34 cellular contexts compared by ENCODE assay signal in genomic region chr3:59726279-59726678, GRCh38.
DNase-seq lines count a peak whose midpoint lies in the region; ATAC-seq, FAIRE-seq and TF ChIP-seq lines count a peak whose summit lies in the region.
"Had no signal": no experiment of that assay in that cellular context is flagged by ENCODE, and none has a peak within 500 bp of the region (broad histone marks: within the 10 kb centered on the region; RNA-seq: fewer than 3 reads in every experiment).

No MANE protein-coding gene starts in this region.

- no peak overlapping the region for H3K4me3 Mint-ChIP-seq in activated CD8-positive, alpha-beta T cell treated with anti-CD3 and anti-CD28 coated beads for 36 hours
- H3K4me3 Mint-ChIP-seq in activated CD8-positive, alpha-beta T cell treated with anti-CD3 and anti-CD28 coated beads, Interleukin-2, amount 10 ng/mL, durations not matched to agents 7 days and 5 days = no peak overlapping the region
- H3K4me3 Mint-ChIP-seq: activated T-cell treated with anti-CD3 and anti-CD28 coated beads, Interleukin-2, amount 50 U/mL, for 4 hours; neural progenitor cell; stimulated activated memory B cell treated with anti-CD40 and anti-IgM and Interleukin-4, amounts not matched to agents 10 μg/mL and 1 μg/mL and 100 μg/mL, for 72 hours; T-helper 1 cell treated with Interleukin-12 subunit alpha and Interleukin-12 subunit beta and Interleukin-4 antibody, amounts not matched to agents 30 μg/mL and 1 μg/mL, for 36 hours had no signal

- no peaks in the 10 kb centered on the region for H3K36me3 ChIP-seq in bronchial epithelial cell (ENCODE audit: control insufficient read depth, insufficient read depth, low read length)
- H3K36me3 ChIP-seq: heart right ventricle, neural progenitor cell, right atrium auricular region, suprapubic skin had no signal

- FAIRE-seq in bronchial epithelial cell (lab: Jason Lieb, UNC) = no peak
- FAIRE-seq: A204.1, endometrium, frontal cortex, GM18507, GM19239, HepG2, kidney, TTC549 had no signal

- intact Hi-C loops in activated CD8-positive, alpha-beta T cell treated with anti-CD3 and anti-CD28 coated beads for 36 hours (cut with micrococcal nuclease) = no loop called here

- H3K4me1 Mint-ChIP-seq in activated CD8-positive, alpha-beta T cell treated with anti-CD3 and anti-CD28 coated beads for 36 hours (ENCODE audit: low read depth) = peaks cover 10% of the 10 kb centered on the region
- peaks cover 33% of the 10 kb centered on the region for H3K4me1 Mint-ChIP-seq in activated CD8-positive, alpha-beta T cell treated with anti-CD3 and anti-CD28 coated beads, Interleukin-2, amount 10 ng/mL, durations not matched to agents 7 days and 5 days (ENCODE audit: low read depth)
- H3K4me1 Mint-ChIP-seq: neural progenitor cell had no signal

- H3K9me3 Mint-ChIP-seq in activated CD8-positive, alpha-beta T cell treated with anti-CD3 and anti-CD28 coated beads for 36 hours = no peaks in the 10 kb centered on the region
- H3K9me3 Mint-ChIP-seq in activated CD8-positive, alpha-beta T cell treated with anti-CD3 and anti-CD28 coated beads, Interleukin-2, amount 10 ng/mL, durations not matched to agents 7 days and 5 days (ENCODE audit: insufficient read depth) = peaks cover 4% of the 10 kb centered on the region
- H3K9me3 Mint-ChIP-seq: neural progenitor cell; stimulated activated memory B cell treated with anti-CD40 and anti-IgM and Interleukin-4, amounts not matched to agents 10 μg/mL and 1 μg/mL and 100 μg/mL, for 72 hours had no signal

- no peaks in the 10 kb centered on the region for H3K27me3 Mint-ChIP-seq in activated CD8-positive, alpha-beta T cell treated with anti-CD3 and anti-CD28 coated beads for 36 hours
- H3K27me3 Mint-ChIP-seq in activated CD8-positive, alpha-beta T cell treated with anti-CD3 and anti-CD28 coated beads, Interleukin-2, amount 10 ng/mL, durations not matched to agents 7 days and 5 days (ENCODE audit: low read depth) = no peaks in the 10 kb centered on the region
- H3K27me3 Mint-ChIP-seq: stimulated activated memory B cell treated with anti-CD40 and anti-IgM and Interleukin-4, amounts not matched to agents 10 μg/mL and 1 μg/mL and 100 μg/mL, for 72 hours had no signal

- H3K27me3 ChIP-seq in bronchial epithelial cell (ENCODE audit: control insufficient read depth, insufficient read depth, low read length) = no peaks in the 10 kb centered on the region
- H3K27me3 ChIP-seq: heart right ventricle, neural progenitor cell, right atrium auricular region, suprapubic skin had no signal

- H3K4me3 ChIP-seq in bronchial epithelial cell (ENCODE audit: low read depth, low read length) = no peak overlapping the region
- H3K4me3 ChIP-seq: dorsolateral prefrontal cortex, heart right ventricle, neural progenitor cell, right atrium auricular region, smooth muscle cell, suprapubic skin had no signal

- TF ChIP-seq CTCF in activated CD8-positive, alpha-beta T cell treated with anti-CD3 and anti-CD28 coated beads for 36 hours (IDR thresholded peaks at IDR 0.05) = no peak
- no peak for TF ChIP-seq CTCF in bronchial epithelial cell (IDR thresholded peaks at IDR 0.05; ENCODE audit: insufficient read depth, low read length, severe bottlenecking)
- no peak for TF ChIP-seq CTCF in GM10266 (IDR thresholded peaks at IDR 0.05; ENCODE audit: control insufficient read depth, insufficient read depth, low read depth, missing control alignments)

- POLR2A ChIA-PET in activated CD8-positive, alpha-beta T cell treated with anti-CD3 and anti-CD28 coated beads for 36 hours (lab: Charles Lee) = no interaction called here
- POLR2A ChIA-PET in activated CD8-positive, alpha-beta T cell treated with anti-CD3 and anti-CD28 coated beads, Interleukin-2, amount 10 ng/mL, durations not matched to agents 7 days and 5 days (lab: Charles Lee) = no interaction called here

- ATAC-seq in activated CD8-positive, alpha-beta T cell treated with anti-CD3 and anti-CD28 coated beads for 36 hours = peak; percentile 56
- ATAC-seq in activated CD8-positive, alpha-beta T cell treated with anti-CD3 and anti-CD28 coated beads, Interleukin-2, amount 10 ng/mL, durations not matched to agents 7 days and 5 days = no peak
- ATAC-seq in GM19455 (IDR thresholded peaks at IDR 0.05; ENCODE audit: unreplicated experiment) (no peak), HG02759 (IDR thresholded peaks at IDR 0.05; ENCODE audit: unreplicated experiment) (no peak)
- ATAC-seq: heart right ventricle; HepG2; SK-N-SH treated with all-trans-retinoic acid at 6 μM for 48 hours; stimulated activated memory B cell treated with anti-CD40 and anti-IgM and Interleukin-4, amounts not matched to agents 10 μg/mL and 1 μg/mL and 100 μg/mL, for 72 hours had no signal

- H3K36me3 Mint-ChIP-seq in activated CD8-positive, alpha-beta T cell treated with anti-CD3 and anti-CD28 coated beads for 36 hours (ENCODE audit: low read depth) = no peaks in the 10 kb centered on the region
- H3K36me3 Mint-ChIP-seq in activated CD8-positive, alpha-beta T cell treated with anti-CD3 and anti-CD28 coated beads, Interleukin-2, amount 10 ng/mL, durations not matched to agents 7 days and 5 days (ENCODE audit: low read depth) = peaks cover 14% of the 10 kb centered on the region
- H3K36me3 Mint-ChIP-seq: CD14-positive monocyte; neural progenitor cell; stimulated activated memory B cell treated with anti-CD40 and anti-IgM and Interleukin-4, amounts not matched to agents 10 μg/mL and 1 μg/mL and 100 μg/mL, for 72 hours had no signal

- DNase-seq in activated CD8-positive, alpha-beta T cell treated with anti-CD3 and anti-CD28 coated beads for 36 hours = peak; percentile 21
- no peak for DNase-seq in activated CD8-positive, alpha-beta T cell treated with anti-CD3 and anti-CD28 coated beads, Interleukin-2, amount 10 ng/mL, durations not matched to agents 7 days and 5 days
- DNase-seq in stimulated activated CD4-positive, alpha-beta T cell treated with anti-CD3 and anti-CD28 coated beads, Interleukin-1b, Interleukin-23, amount 100 ng/mL, for 48 hours = peak; percentile 24
- no peak for DNase-seq in stimulated activated CD4-positive, alpha-beta T cell treated with anti-CD3 and anti-CD28 coated beads, Interleukin-4, amount 100 ng/mL, for 4 hours
- peak; percentile 66 for DNase-seq in bronchial epithelial cell (ENCODE audit: low read depth)
- no peak for DNase-seq in GM10266 (ENCODE audit: extremely low spot score)
- DNase-seq: activated naive CD4-positive, alpha-beta T cell treated with anti-CD3 and anti-CD28 coated beads, Interleukin-2, amount 50 U/mL, for 16 hours; activated T-cell treated with anti-CD3 and anti-CD28 coated beads, Interleukin-2, amount 50 U/mL, for 4 hours; DMS79 treated with DMSO at 0.1 percent for 48 hours; dorsolateral prefrontal cortex; GDM1; heart right ventricle; kidney; NCI-H1436; NCI-H2081; NCI-H524 treated with DMSO at 0.1 percent for 48 hours; Right ventricle myocardium superior had no signal

- H3K27ac Mint-ChIP-seq in activated CD8-positive, alpha-beta T cell treated with anti-CD3 and anti-CD28 coated beads for 36 hours = no peak overlapping the region
- H3K27ac Mint-ChIP-seq in activated CD8-positive, alpha-beta T cell treated with anti-CD3 and anti-CD28 coated beads, Interleukin-2, amount 10 ng/mL, durations not matched to agents 7 days and 5 days = no peak overlapping the region
- H3K27ac Mint-ChIP-seq: neural progenitor cell; stimulated activated memory B cell treated with anti-CD40 and anti-IgM and Interleukin-4, amounts not matched to agents 10 μg/mL and 1 μg/mL and 100 μg/mL, for 72 hours; T-helper 1 cell treated with Interleukin-12 subunit alpha and Interleukin-12 subunit beta and Interleukin-4 antibody, amounts not matched to agents 30 μg/mL and 1 μg/mL, for 36 hours had no signal

- CTCF ChIA-PET in activated CD8-positive, alpha-beta T cell treated with anti-CD3 and anti-CD28 coated beads for 36 hours (lab: Charles Lee) = no interaction called here
- CTCF ChIA-PET in activated CD8-positive, alpha-beta T cell treated with anti-CD3 and anti-CD28 coated beads, Interleukin-2, amount 10 ng/mL, durations not matched to agents 7 days and 5 days (lab: Charles Lee) = no interaction called here

Comparison
In these comparisons a context has a peak if more than half of its experiments do, and no peak if none do; other contexts are left out.
1. DNase-seq: peak in activated CD8-positive, alpha-beta T cell treated with anti-CD3 and anti-CD28 coated beads for 36 hours (single experiment), stimulated activated CD4-positive, alpha-beta T cell treated with anti-CD3 and anti-CD28 coated beads, Interleukin-1b, Interleukin-23, amount 100 ng/mL, for 48 hours (single experiment) and bronchial epithelial cell (single experiment); none in activated CD8-positive, alpha-beta T cell treated with anti-CD3 and anti-CD28 coated beads, Interleukin-2, amount 10 ng/mL, durations not matched to agents 7 days and 5 days (single experiment), stimulated activated CD4-positive, alpha-beta T cell treated with anti-CD3 and anti-CD28 coated beads, Interleukin-4, amount 100 ng/mL, for 4 hours (0 of 2) and GM10266 (single experiment).